Comparison of ENCODE assay signal across 17 cellular contexts in the genomic region with DNA sequence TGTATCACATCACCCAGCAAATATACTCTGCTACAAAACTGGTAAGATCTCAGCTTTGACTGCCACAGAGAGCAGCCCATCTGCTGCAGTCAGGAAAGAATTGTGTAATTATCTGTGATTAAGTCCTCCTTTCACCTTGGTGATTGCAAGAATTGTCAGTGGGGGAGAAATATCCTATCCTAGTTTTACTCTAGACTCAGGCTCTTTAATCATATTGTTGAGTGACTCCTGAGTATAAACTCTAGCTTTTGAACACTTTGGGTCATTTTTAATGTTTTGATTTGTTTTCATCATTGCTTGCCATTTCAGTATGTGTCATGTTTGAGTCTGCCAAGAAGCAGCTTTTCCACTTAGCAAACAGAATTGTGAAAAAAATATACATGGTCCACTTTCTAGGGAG. TPM values are rescaled to one million over a fixed set of nuclear protein-coding genes. Genes with fewer than 3 reads are reported as not detected.
A peak's percentile ranks its signal among the peaks of the same experiment; 100 is the strongest.
DNase-seq lines count a peak whose midpoint lies in the region; ATAC-seq and TF ChIP-seq lines count a peak whose summit lies in the region.
"Had no signal": no experiment of that assay in that cellular context is flagged by ENCODE, and none has a peak within 500 bp of the region (broad histone marks: within the 10 kb centered on the region; RNA-seq: fewer than 3 reads in every experiment).

No MANE protein-coding gene starts in this region.

- intact Hi-C loops in Right ventricle myocardium superior (cut with DNase I) = no loop called here
- intact Hi-C loops in cardiac septum (cut with DNase I) = no loop called here

- H3K36me3 ChIP-seq in HAP-1 (replicated peaks) = no peaks in the 10 kb centered on the region
- H3K36me3 ChIP-seq: stomach, uterus had no signal

- TF ChIP-seq CTCF in fibroblast of pulmonary artery (IDR thresholded peaks at IDR 0.05; ENCODE audit: low read length, missing control alignments) = no peak

- H3K9me3 ChIP-seq in HAP-1 = no peaks in the 10 kb centered on the region
- H3K9me3 ChIP-seq: uterus had no signal

- H3K4me3 ChIP-seq in fibroblast of pulmonary artery (replicated peaks; ENCODE audit: low read depth, low read length) (no peak overlapping the region), HAP-1 (no peak overlapping the region)
- H3K4me3 ChIP-seq: stomach, uterus had no signal

- in situ Hi-C loops in HAP-1 (cut with MboI; ENCODE audit: low sequenced_read_pairs) = no loop called here

- H3K27me3 ChIP-seq in HAP-1 (ENCODE audit: low read depth) = no peaks in the 10 kb centered on the region
- H3K27me3 ChIP-seq: stomach, uterus had no signal

- H3K4me1 ChIP-seq in HAP-1 = no peaks in the 10 kb centered on the region
- H3K4me1 ChIP-seq: stomach, uterus had no signal

- DNase-seq in Right ventricle myocardium superior (no peak), cardiac septum (ENCODE audit: low spot score) (no peak), NCI-H748 (lab: John Stamatoyannopoulos, UW; ENCODE audit: unreplicated experiment) (peak; percentile 48), fibroblast of pulmonary artery (ENCODE audit: low read depth) (peak; percentile 20), HAP-1 (ENCODE audit: low spot score in 2 of 2) (no peak), AML-193 (lab: John Stamatoyannopoulos, UW) (no peak)
- DNase-seq in stimulated activated naive CD4-positive, alpha-beta T cell treated with Interleukin-2 at 50 U/mL for 16 hours (lab: John Stamatoyannopoulos, UW) = no peak
- DNase-seq: activated B cell treated with CpG ODN at 0.5 μM for 24 hours; activated effector memory CD4-positive, alpha-beta T cell treated with Interleukin-2 at 50 U/mL for 16 hours; erythroblast; HFFc6; NCI-H146; NCI-H774; stomach; uterus had no signal

- ATAC-seq in Right ventricle myocardium superior (ENCODE audit: poor library complexity) (peak; percentile 15), GM21528 (IDR thresholded peaks at IDR 0.05; ENCODE audit: low FRiP score, unreplicated experiment) (no peak)
- ATAC-seq: left lobe of liver had no signal

RNA-seq across cellular contexts. Expression of a gene that starts 32.1 kb away (rescaled TPM):
- total RNA-seq in Right ventricle myocardium superior (24.1 TPM), cardiac septum (61.0 TPM)

Comparison
In these comparisons a context has a peak if more than half of its experiments do, and no peak if none do; other contexts are left out.
1. DNase-seq: peak in NCI-H748 (single experiment) and fibroblast of pulmonary artery (single experiment); none in Right ventricle myocardium superior (single experiment), cardiac septum (single experiment), stimulated activated naive CD4-positive, alpha-beta T cell treated with Interleukin-2 at 50 U/mL for 16 hours (single experiment), HAP-1 (0 of 2) and AML-193 (0 of 2).